17 cellular contexts compared by ENCODE assay signal in genomic region chr15:59166601-59167265, GRCh38. TPM values are rescaled to one million over a fixed set of nuclear protein-coding genes. Genes with fewer than 3 reads are reported as not detected.
DNase-seq lines count a peak whose midpoint lies in the region; ATAC-seq, FAIRE-seq and TF ChIP-seq lines count a peak whose summit lies in the region.
"Had no signal": no experiment of that assay in that cellular context is flagged by ENCODE, and none has a peak within 500 bp of the region (broad histone marks: within the 10 kb centered on the region; RNA-seq: fewer than 3 reads in every experiment).

No MANE protein-coding gene starts in this region.

- no peak overlapping the region for H3K4me3 Mint-ChIP-seq in activated CD8-positive, alpha-beta T cell treated with anti-CD3 and anti-CD28 coated beads, Interleukin-2, amount 10 ng/mL, durations not matched to agents 7 days and 5 days
- no peak overlapping the region for H3K4me3 Mint-ChIP-seq in activated CD8-positive, alpha-beta T cell treated with anti-CD3 and anti-CD28 coated beads for 36 hours
- H3K4me3 Mint-ChIP-seq in WTC11 = no peak overlapping the region
- H3K4me3 Mint-ChIP-seq: activated naive CD8-positive, alpha-beta T cell had no signal

- H3K36me3 ChIP-seq in kidney (ENCODE audit: control insufficient read depth in 1 of 2, insufficient read depth in 2 of 2, low read length in 2 of 2) (peaks cover 2 to 4% of the 10 kb centered on the region in 2 donors), uterus (no peaks in the 10 kb centered on the region)
- H3K36me3 ChIP-seq: ovary had no signal

- no peak for TF ChIP-seq POLR2A in uterus (IDR thresholded peaks at IDR 0.05)

- H3K27me3 ChIP-seq in uterus = no peaks in the 10 kb centered on the region
- H3K27me3 ChIP-seq: ovary, spleen, transverse colon had no signal

- H3K4me1 Mint-ChIP-seq in activated CD8-positive, alpha-beta T cell treated with anti-CD3 and anti-CD28 coated beads, Interleukin-2, amount 10 ng/mL, durations not matched to agents 7 days and 5 days (ENCODE audit: low read depth) = peaks cover 55% of the 10 kb centered on the region
- H3K4me1 Mint-ChIP-seq in activated CD8-positive, alpha-beta T cell treated with anti-CD3 and anti-CD28 coated beads for 36 hours (ENCODE audit: low read depth) = peaks cover 7% of the 10 kb centered on the region
- H3K4me1 Mint-ChIP-seq in WTC11 = peaks cover 19% of the 10 kb centered on the region

- H3K27me3 Mint-ChIP-seq in activated CD8-positive, alpha-beta T cell treated with anti-CD3 and anti-CD28 coated beads, Interleukin-2, amount 10 ng/mL, durations not matched to agents 7 days and 5 days (ENCODE audit: low read depth) = no peaks in the 10 kb centered on the region
- H3K27me3 Mint-ChIP-seq in activated CD8-positive, alpha-beta T cell treated with anti-CD3 and anti-CD28 coated beads for 36 hours = no peaks in the 10 kb centered on the region
- H3K27me3 Mint-ChIP-seq in WTC11 (ENCODE audit: low read depth) = no peaks in the 10 kb centered on the region
- H3K27me3 Mint-ChIP-seq: activated naive CD8-positive, alpha-beta T cell had no signal

- no peak for ATAC-seq in activated CD8-positive, alpha-beta T cell treated with anti-CD3 and anti-CD28 coated beads, Interleukin-2, amount 10 ng/mL, durations not matched to agents 7 days and 5 days
- ATAC-seq in activated CD8-positive, alpha-beta T cell treated with anti-CD3 and anti-CD28 coated beads for 36 hours = no peak
- ATAC-seq in WTC11 (no peak), GM18517 (IDR thresholded peaks at IDR 0.05; ENCODE audit: unreplicated experiment) (no peak)

- H3K27ac ChIP-seq in kidney (ENCODE audit: low read depth in 2 of 2, low read length in 2 of 2) (peak overlapping the region; percentile 16 to 44), uterus (peak overlapping the region; percentile 83 to 86)
- H3K27ac ChIP-seq: ovary, SK-N-MC, spleen, transverse colon had no signal

- H3K4me1 ChIP-seq in kidney (ENCODE audit: control insufficient read depth in 1 of 2, insufficient read depth in 1 of 2, low read depth in 1 of 2, low read length in 2 of 2) (peaks cover 9 to 10% of the 10 kb centered on the region in 2 donors), uterus (no peaks in the 10 kb centered on the region)

- peaks cover 52% of the 10 kb centered on the region for H3K36me3 Mint-ChIP-seq in activated CD8-positive, alpha-beta T cell treated with anti-CD3 and anti-CD28 coated beads, Interleukin-2, amount 10 ng/mL, durations not matched to agents 7 days and 5 days (ENCODE audit: low read depth)
- H3K36me3 Mint-ChIP-seq in activated CD8-positive, alpha-beta T cell treated with anti-CD3 and anti-CD28 coated beads for 36 hours (ENCODE audit: low read depth) = no peaks in the 10 kb centered on the region
- H3K36me3 Mint-ChIP-seq in WTC11 = peaks cover 23% of the 10 kb centered on the region
- H3K36me3 Mint-ChIP-seq: activated naive CD8-positive, alpha-beta T cell had no signal

- no peak for FAIRE-seq in kidney (lab: Jason Lieb, UNC)
- FAIRE-seq: D721Med had no signal

- intact Hi-C loops in activated CD8-positive, alpha-beta T cell treated with anti-CD3 and anti-CD28 coated beads for 36 hours (cut with micrococcal nuclease) = no loop called here
- intact Hi-C loops in kidney (cut with DNase I) = no loop called here
- intact Hi-C loops in uterus (cut with DNase I; ENCODE audit: low total_unique reads) = no loop called here

- H3K9me3 ChIP-seq in kidney (ENCODE audit: control insufficient read depth in 1 of 2, low read length in 2 of 2) (no peaks in the 10 kb centered on the region), uterus (no peaks in the 10 kb centered on the region)
- H3K9me3 ChIP-seq: ovary, spleen, transverse colon had no signal

- POLR2A ChIA-PET in activated CD8-positive, alpha-beta T cell treated with anti-CD3 and anti-CD28 coated beads, Interleukin-2, amount 10 ng/mL, durations not matched to agents 7 days and 5 days (lab: Charles Lee) = no interaction called here
- POLR2A ChIA-PET in activated CD8-positive, alpha-beta T cell treated with anti-CD3 and anti-CD28 coated beads for 36 hours (lab: Charles Lee) = no interaction called here
- POLR2A ChIA-PET in WTC11 (lab: Charles Lee) = no interaction called here

- CTCF ChIA-PET in activated CD8-positive, alpha-beta T cell treated with anti-CD3 and anti-CD28 coated beads, Interleukin-2, amount 10 ng/mL, durations not matched to agents 7 days and 5 days (lab: Charles Lee) = interaction anchor here (1.1 to 2.7 kb wide), 5 partner anchors 8 to 362 kb away, joined by 3 to 11 read pairs (median 5); no protein-coding TSS in a partner anchor
- CTCF ChIA-PET in activated CD8-positive, alpha-beta T cell treated with anti-CD3 and anti-CD28 coated beads for 36 hours (lab: Charles Lee) = interaction anchor here (0.9 to 1.6 kb wide), 2 partner anchors 19 to 187 kb away, joined by 3 to 4 read pairs; no protein-coding TSS in a partner anchor
- CTCF ChIA-PET in WTC11 (lab: Charles Lee) = interaction anchor here (1.3 to 4.0 kb wide), 4 partner anchors 29 to 362 kb away, joined by 4 to 20 read pairs (median 5); no protein-coding TSS in a partner anchor

- H3K27ac Mint-ChIP-seq in activated CD8-positive, alpha-beta T cell treated with anti-CD3 and anti-CD28 coated beads, Interleukin-2, amount 10 ng/mL, durations not matched to agents 7 days and 5 days = peak overlapping the region; percentile 48
- H3K27ac Mint-ChIP-seq in activated CD8-positive, alpha-beta T cell treated with anti-CD3 and anti-CD28 coated beads for 36 hours = no peak overlapping the region
- H3K27ac Mint-ChIP-seq in WTC11 = peak overlapping the region; percentile 63
- H3K27ac Mint-ChIP-seq: activated naive CD8-positive, alpha-beta T cell had no signal

- no peak for TF ChIP-seq CTCF in activated CD8-positive, alpha-beta T cell treated with anti-CD3 and anti-CD28 coated beads for 36 hours (IDR thresholded peaks at IDR 0.05)
- TF ChIP-seq CTCF in WTC11 (IDR thresholded peaks at IDR 0.05) = no peak
- TF ChIP-seq CTCF in kidney (IDR thresholded peaks at IDR 0.05; ENCODE audit: borderline replicate concordance, extremely low read depth, insufficient read depth) = no peak
- no peak for TF ChIP-seq CTCF in uterus (IDR thresholded peaks at IDR 0.05)

- DNase-seq in activated CD8-positive, alpha-beta T cell treated with anti-CD3 and anti-CD28 coated beads, Interleukin-2, amount 10 ng/mL, durations not matched to agents 7 days and 5 days = no peak
- no peak for DNase-seq in activated CD8-positive, alpha-beta T cell treated with anti-CD3 and anti-CD28 coated beads for 36 hours
- no peak for DNase-seq in WTC11 (ENCODE audit: low spot score)
- DNase-seq in kidney = no peak
- no peak for DNase-seq in uterus
- no peak for DNase-seq in activated gamma-delta T cell treated with Interleukin-2 at 50 U/mL for 16 hours
- DNase-seq in NCI-H446 (lab: John Stamatoyannopoulos, UW) = no peak
- DNase-seq: NCI-H1694 treated with DMSO at 0.1 percent for 48 hours, ovary, spleen, transverse colon had no signal

- H3K4me3 ChIP-seq in kidney (ENCODE audit: low read length in 2 of 2) = no peak overlapping the region
- no peak overlapping the region for H3K4me3 ChIP-seq in uterus
- H3K4me3 ChIP-seq: ovary, SK-N-MC, spleen, transverse colon had no signal

- peaks cover 7% of the 10 kb centered on the region for H3K9me3 Mint-ChIP-seq in activated CD8-positive, alpha-beta T cell treated with anti-CD3 and anti-CD28 coated beads, Interleukin-2, amount 10 ng/mL, durations not matched to agents 7 days and 5 days (ENCODE audit: insufficient read depth)
- H3K9me3 Mint-ChIP-seq in activated CD8-positive, alpha-beta T cell treated with anti-CD3 and anti-CD28 coated beads for 36 hours = no peaks in the 10 kb centered on the region
- H3K9me3 Mint-ChIP-seq in WTC11 = peaks cover 4% of the 10 kb centered on the region

- no peak overlapping the region for H3K9ac ChIP-seq in kidney (ENCODE audit: low read length in 2 of 2)

TF ChIP-seq in WTC11, 78 proteins besides CTCF, POLR2A, EP300 and RAD21 (continues in another document):
- TF ChIP-seq NFYB (CRISPR knock-in tag; conservative IDR thresholded peaks at IDR 0.05; ENCODE audit: low read depth) (no peak), STAT6 (CRISPR knock-in tag; conservative IDR thresholded peaks at IDR 0.05; ENCODE audit: low read depth) (no peak), SP1 (CRISPR knock-in tag; conservative IDR thresholded peaks at IDR 0.05) (no peak), TP53 (CRISPR knock-in tag; IDR thresholded peaks at IDR 0.05) (no peak), HMGA2 (CRISPR knock-in tag; IDR thresholded peaks at IDR 0.05) (no peak)

RNA-seq across cellular contexts. Expression of gene LDHAL6B, which starts 39.9 kb away (rescaled TPM):
- total RNA-seq in activated CD8-positive, alpha-beta T cell treated with anti-CD3 and anti-CD28 coated beads, Interleukin-2, amount 10 ng/mL, durations not matched to agents 7 days and 5 days = not detected
- total RNA-seq in activated CD8-positive, alpha-beta T cell treated with anti-CD3 and anti-CD28 coated beads for 36 hours = not detected
- total RNA-seq in WTC11 (2021) (not detected in 3 replicates), kidney (not detected), uterus (not detected)
- polyA plus RNA-seq in kidney (ENCODE audit: insufficient read depth, low read depth, low replicate concordance) = not detected
- total RNA-seq: cerebellum, mononuclear cell, ovary, spleen, transverse colon had no signal
- polyA plus RNA-seq: ovary had no signal
